In the genomic region with DNA sequence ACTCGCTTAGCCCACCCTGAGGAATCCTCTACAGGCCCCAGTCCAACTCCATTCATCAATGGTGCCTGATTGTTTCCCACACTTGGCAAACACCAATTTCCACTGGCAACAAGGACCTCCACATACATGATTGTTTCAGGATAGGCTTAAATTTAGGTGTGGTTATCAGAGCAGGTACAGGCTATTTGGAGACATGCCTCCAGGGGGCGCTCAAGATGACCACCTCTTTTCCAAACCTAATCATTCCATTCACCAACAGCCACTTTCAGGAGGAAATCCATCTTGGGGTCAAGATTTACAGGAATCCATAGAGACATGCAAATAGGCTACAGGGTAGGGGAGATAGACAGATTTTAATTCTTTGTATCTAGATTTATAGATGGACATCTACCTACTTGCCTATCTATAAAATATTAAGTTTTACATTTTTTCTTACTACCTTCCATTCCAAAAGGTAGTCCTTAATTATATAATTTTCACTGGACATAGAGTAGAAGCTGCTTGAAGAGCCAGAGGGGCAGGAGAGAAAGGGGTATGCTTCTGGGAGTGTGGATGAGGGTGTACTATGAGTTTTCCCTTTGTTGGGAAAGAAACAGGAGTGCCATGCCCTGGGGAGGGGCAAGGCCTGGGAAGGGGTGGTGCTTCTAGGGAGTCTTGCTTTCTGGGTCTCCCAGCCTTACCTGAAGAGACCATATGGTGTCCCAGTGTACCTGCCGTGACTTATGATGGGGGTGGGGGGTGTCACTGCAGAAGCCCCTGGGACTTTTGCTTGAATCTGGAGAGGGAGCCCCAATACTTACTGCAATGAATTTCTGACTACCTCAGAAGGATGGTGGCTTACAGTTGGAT, we compare ENCODE assay signal across 10 cellular contexts. TPM values are rescaled to one million over a fixed set of nuclear protein-coding genes. Genes with fewer than 3 reads are reported as not detected.
DNase-seq lines count a peak whose midpoint lies in the region; ATAC-seq, FAIRE-seq and TF ChIP-seq lines count a peak whose summit lies in the region.
"Had no signal": no experiment of that assay in that cellular context is flagged by ENCODE, and none has a peak within 500 bp of the region (broad histone marks: within the 10 kb centered on the region; RNA-seq: fewer than 3 reads in every experiment).

No MANE protein-coding gene starts in this region.

- no peak overlapping the region for H3K4me3 Mint-ChIP-seq in CD8-positive, alpha-beta T cell

- no peak overlapping the region for H3K9ac ChIP-seq in kidney (ENCODE audit: low read length in 2 of 2)

- no peak overlapping the region for H3K27ac ChIP-seq in CD8-positive, alpha-beta T cell (ENCODE audit: low read depth, low read length)
- H3K27ac ChIP-seq in RWPE2 (ENCODE audit: poor library complexity, severe bottlenecking) (no peak overlapping the region), kidney (ENCODE audit: low read depth in 2 of 2, low read length in 2 of 2) (no peak overlapping the region)

- POLR2A ChIA-PET in CD8-positive, alpha-beta T cell (lab: Charles Lee) = no interaction called here

- H3K9me3 ChIP-seq in CD8-positive, alpha-beta T cell (ENCODE audit: low read length) = no peaks in the 10 kb centered on the region
- no peaks in the 10 kb centered on the region for H3K9me3 ChIP-seq in RWPE2 (ENCODE audit: severe bottlenecking)
- no peaks in the 10 kb centered on the region for H3K9me3 ChIP-seq in kidney (ENCODE audit: control insufficient read depth in 1 of 2, low read length in 2 of 2)

- intact Hi-C loops in CD8-positive, alpha-beta T cell (cut with DNase I, micrococcal nuclease) = no loop called here
- intact Hi-C loops in kidney (cut with DNase I) = no loop called here

- H3K36me3 Mint-ChIP-seq in CD8-positive, alpha-beta T cell = no peaks in the 10 kb centered on the region

- peaks cover 3% of the 10 kb centered on the region for H3K27me3 Mint-ChIP-seq in CD8-positive, alpha-beta T cell (ENCODE audit: low read depth)

- H3K36me3 ChIP-seq in CD8-positive, alpha-beta T cell (ENCODE audit: insufficient read depth, low read length) = no peaks in the 10 kb centered on the region
- H3K36me3 ChIP-seq in RWPE2 (ENCODE audit: low read depth) = no peaks in the 10 kb centered on the region
- no peaks in the 10 kb centered on the region for H3K36me3 ChIP-seq in kidney epithelial cell (ENCODE audit: control insufficient read depth, insufficient read depth, low read length)
- no peaks in the 10 kb centered on the region for H3K36me3 ChIP-seq in kidney (ENCODE audit: control insufficient read depth in 1 of 2, insufficient read depth in 2 of 2, low read length in 2 of 2)

- H3K9me3 Mint-ChIP-seq in CD8-positive, alpha-beta T cell = no peaks in the 10 kb centered on the region

- CTCF ChIA-PET in CD8-positive, alpha-beta T cell (lab: Charles Lee) = interaction anchor here (1.0 kb wide), 1 partner anchor 15 kb away, joined by 4 read pairs; no protein-coding TSS in a partner anchor

- no peak for ATAC-seq in CD8-positive, alpha-beta T cell
- ATAC-seq in GM19351 (IDR thresholded peaks at IDR 0.05; ENCODE audit: unreplicated experiment) (peak; percentile 53), RWPE2 (ENCODE audit: low read depth) (no peak), GM18909 (IDR thresholded peaks at IDR 0.05; ENCODE audit: poor library complexity, unreplicated experiment) (no peak)

- TF ChIP-seq CTCF in CD8-positive, alpha-beta T cell (IDR thresholded peaks at IDR 0.05) = peak; percentile 19
- TF ChIP-seq CTCF in RWPE2 (IDR thresholded peaks at IDR 0.05; ENCODE audit: poor library complexity, severe bottlenecking) (peak; percentile 49), kidney epithelial cell (IDR thresholded peaks at IDR 0.05; ENCODE audit: insufficient read depth, low read length, poor library complexity, severe bottlenecking) (peak; percentile 61), kidney (IDR thresholded peaks at IDR 0.05; ENCODE audit: borderline replicate concordance, extremely low read depth, insufficient read depth) (no peak)

- no peak overlapping the region for H3K27ac Mint-ChIP-seq in CD8-positive, alpha-beta T cell

- no peaks in the 10 kb centered on the region for H3K4me1 ChIP-seq in CD8-positive, alpha-beta T cell (ENCODE audit: insufficient read depth, low read length)
- H3K4me1 ChIP-seq in RWPE2 (ENCODE audit: insufficient read depth, poor library complexity, severe bottlenecking) (no peaks in the 10 kb centered on the region), kidney (ENCODE audit: control insufficient read depth in 1 of 2, insufficient read depth in 1 of 2, low read depth in 1 of 2, low read length in 2 of 2) (no peaks in the 10 kb centered on the region)

- no peak for DNase-seq in CD8-positive, alpha-beta T cell
- DNase-seq in RWPE2 (ENCODE audit: low spot score) (no peak), kidney epithelial cell (ENCODE audit: low read depth) (no peak), T-helper 9 cell (no peak), HCEC 1CT (no peak), kidney (no peak)

- no peaks in the 10 kb centered on the region for H3K4me1 Mint-ChIP-seq in CD8-positive, alpha-beta T cell (ENCODE audit: low read depth)

- H3K4me3 ChIP-seq in CD8-positive, alpha-beta T cell (ENCODE audit: low read depth, low read length) = no peak overlapping the region
- H3K4me3 ChIP-seq in RWPE2 (ENCODE audit: severe bottlenecking) (no peak overlapping the region), kidney epithelial cell (ENCODE audit: low read depth, low read length) (no peak overlapping the region), kidney (ENCODE audit: low read length in 2 of 2) (no peak overlapping the region)

- no peaks in the 10 kb centered on the region for H3K27me3 ChIP-seq in CD8-positive, alpha-beta T cell (ENCODE audit: insufficient read depth, low read length)
- no peaks in the 10 kb centered on the region for H3K27me3 ChIP-seq in RWPE2 (ENCODE audit: insufficient read depth, poor library complexity, severe bottlenecking)
- H3K27me3 ChIP-seq in kidney epithelial cell (ENCODE audit: control insufficient read depth, insufficient read depth, low read length) = no peaks in the 10 kb centered on the region

- FAIRE-seq in kidney (lab: Jason Lieb, UNC) = no peak

RNA-seq across cellular contexts. Expression of a gene that starts 14.1 kb away (rescaled TPM):
- not detected for total RNA-seq in CD8-positive, alpha-beta T cell
- total RNA-seq in kidney epithelial cell (0.04 and 0.14 TPM in 2 replicates), kidney (not detected)
- polyA plus RNA-seq in kidney (ENCODE audit: insufficient read depth, low read depth, low replicate concordance) = not detected
- total RNA-seq: fibroblast of lung, NCI-H460 had no signal
- polyA plus RNA-seq: fibroblast of lung had no signal
